ENCODE assay signal across 9 cellular contexts in genomic region chr14:105026033-105026785, GRCh38. TPM values are rescaled to one million over a fixed set of nuclear protein-coding genes. Genes with fewer than 3 reads are reported as not detected.
DNase-seq lines count a peak whose midpoint lies in the region; ATAC-seq, FAIRE-seq and TF ChIP-seq lines count a peak whose summit lies in the region.
"Had no signal": no experiment of that assay in that cellular context is flagged by ENCODE, and none has a peak within 500 bp of the region (broad histone marks: within the 10 kb centered on the region; RNA-seq: fewer than 3 reads in every experiment).

No MANE protein-coding gene starts in this region.

- no peak overlapping the region for H3K23ac ChIP-seq in H9 (ENCODE audit: insufficient read length, low read depth, low read length)

- no peaks in the 10 kb centered on the region for H4K20me1 ChIP-seq in PC-9 (ENCODE audit: insufficient read depth)
- no peaks in the 10 kb centered on the region for H4K20me1 ChIP-seq in H9 (ENCODE audit: control insufficient read depth, insufficient read depth, insufficient read length)

- peak; percentile 88 for FAIRE-seq in GM19239 (lab: Jason Lieb, UNC)

- no peak overlapping the region for H2AK5ac ChIP-seq in H9 (ENCODE audit: insufficient read length, low read length)

- peaks cover 28% of the 10 kb centered on the region for H3K4me1 Mint-ChIP-seq in dendritic cell treated with granulocyte-macrophage colony-stimulating factor and Interleukin-4, amounts not matched to agents 40 ng/mL and 50 ng/mL, for 4 days (ENCODE audit: low read depth)
- H3K4me1 Mint-ChIP-seq in H9: peaks cover 16 to 17% of the 10 kb centered on the region in 2 experiments

- H4K8ac ChIP-seq in H9 (replicated peaks; ENCODE audit: insufficient read length, low read depth, low read length): no peak overlapping the region

- H3K4me1 ChIP-seq in PC-9 (replicated peaks; ENCODE audit: insufficient read depth) (peaks cover 57% of the 10 kb centered on the region), H9 (ENCODE audit: insufficient read depth, low read length) (no peaks in the 10 kb centered on the region)

- peaks cover 17% of the 10 kb centered on the region for H3K79me2 ChIP-seq in PC-9 (ENCODE audit: low read depth)
- H3K79me2 ChIP-seq in H9 (ENCODE audit: insufficient read depth, low read length): no peaks in the 10 kb centered on the region

- no peaks in the 10 kb centered on the region for H3K9me3 Mint-ChIP-seq in dendritic cell treated with granulocyte-macrophage colony-stimulating factor and Interleukin-4, amounts not matched to agents 40 ng/mL and 50 ng/mL, for 4 days
- peaks cover 0 to 3% of the 10 kb centered on the region in 2 experiments; a peak in 2 of 5 replicates for H3K9me3 Mint-ChIP-seq in H9

- DNase-seq in A172 (ENCODE audit: low spot score) (peak; percentile 76), GM19239 (ENCODE audit: insufficient read length, low spot score) (no peak), PC-9 (peak in 1 of 2 experiments; percentile 55), erythroblast (lab: John Stamatoyannopoulos, UW) (no peak), HuH-7.5 (ENCODE audit: low spot score) (no peak), H9 (no peak)
- DNase-seq: midbrain had no signal

- H3K36me3 ChIP-seq in PC-9 (ENCODE audit: low read depth): peaks cover 4% of the 10 kb centered on the region; the same call in 1 of the 2 replicates

- H3K27me3 ChIP-seq in PC-9 (ENCODE audit: insufficient read depth, low read depth) (no peaks in the 10 kb centered on the region), H9 (ENCODE audit: insufficient read depth, low read length) (no peaks in the 10 kb centered on the region)

- H4K5ac ChIP-seq in H9 (ENCODE audit: insufficient read length, low read depth, low read length): no peak overlapping the region

- peaks cover 56% of the 10 kb centered on the region for H3F3A ChIP-seq in PC-9 (ENCODE audit: insufficient read depth, low read depth)

- H3K9me3 ChIP-seq in PC-9 (ENCODE audit: insufficient read depth, low read depth) (no peaks in the 10 kb centered on the region), H9 (ENCODE audit: control insufficient read depth, low read depth, low read length) (no peaks in the 10 kb centered on the region)

- no peak for ATAC-seq in GM18511 (IDR thresholded peaks at IDR 0.05; ENCODE audit: unreplicated experiment)

- H3K79me1 ChIP-seq in H9 (ENCODE audit: insufficient read depth, low read depth, low read length, poor library complexity, severe bottlenecking): no peaks in the 10 kb centered on the region

- H4K91ac ChIP-seq in H9 (ENCODE audit: insufficient read length, low read depth, low read length): no peak overlapping the region

- H2BK5ac ChIP-seq in H9 (ENCODE audit: insufficient read length, low read length): no peak overlapping the region

- WGBS in H9 (ENCODE audit: extremely low coverage, insufficient read length, low lambda C conversion rate): no CpG with 5 or more reads among the region's 16 CpGs

- intact Hi-C loops in PC-9 (cut with micrococcal nuclease; ENCODE audit: unreplicated experiment): no loop called here
- intact Hi-C loops in dendritic cell treated with granulocyte-macrophage colony-stimulating factor and Interleukin-4, amounts not matched to agents 40 ng/mL and 50 ng/mL, for 4 days (cut with micrococcal nuclease): no loop called here

- no peak overlapping the region for H3K9ac ChIP-seq in H9 (ENCODE audit: extremely low read depth, insufficient read length, low read length)

- H3K4me3 ChIP-seq in PC-9: no peak overlapping the region

- H3K56ac ChIP-seq in H9 (ENCODE audit: insufficient read length, low read depth, low read length): no peak overlapping the region

- H3K14ac ChIP-seq in H9 (ENCODE audit: insufficient read depth, low read length): no peak overlapping the region

- no peak overlapping the region for H3K4ac ChIP-seq in H9 (ENCODE audit: low read depth, low read length)

- H2AFZ ChIP-seq in PC-9 (no peak overlapping the region), H9 (ENCODE audit: low read length) (no peak overlapping the region)

- H2BK120ac ChIP-seq in H9 (ENCODE audit: low read depth, low read length, poor library complexity, severe bottlenecking): no peak overlapping the region

- TF ChIP-seq POLR2A in erythroblast (IDR thresholded peaks at IDR 0.05; ENCODE audit: low read length): no peak

- H3K18ac ChIP-seq in H9 (ENCODE audit: insufficient read length, low read depth, low read length): no peak overlapping the region

- H3K27ac ChIP-seq in PC-9 (peak overlapping the region; percentile 95), H9 (ENCODE audit: insufficient read length, low read depth, low read length) (no peak overlapping the region)

- peak overlapping the region; percentile 38 for H3K4me2 ChIP-seq in PC-9
- no peak overlapping the region for H3K4me2 ChIP-seq in H9 (ENCODE audit: insufficient read depth, insufficient read length, low read length)

- peak overlapping the region; percentile 51 for H3K27ac Mint-ChIP-seq in dendritic cell treated with granulocyte-macrophage colony-stimulating factor and Interleukin-4, amounts not matched to agents 40 ng/mL and 50 ng/mL, for 4 days
- H3K27ac Mint-ChIP-seq in H9: no peak overlapping the region

- CTCF ChIA-PET in PC-9 (lab: Charles Lee): no interaction called here

- no peaks in the 10 kb centered on the region for H3K9me2 ChIP-seq in PC-9 (ENCODE audit: insufficient read depth)

- H2BK12ac ChIP-seq in H9 (ENCODE audit: insufficient read length, low read depth, low read length): no peak overlapping the region

- POLR2A ChIA-PET in PC-9 (lab: Charles Lee; ENCODE audit: unreplicated experiment): interaction anchor here (0.6 kb wide), 1 partner anchor 52 kb away, joined by 3 read pairs; no protein-coding TSS in a partner anchor

- H3T11ph ChIP-seq in H9 (ENCODE audit: low read length): no peak overlapping the region

- TF ChIP-seq CTCF in PC-9 (conservative IDR thresholded peaks at IDR 0.05): no peak
- no peak for TF ChIP-seq CTCF in H9 (conservative IDR thresholded peaks at IDR 0.05)

- H2BK15ac ChIP-seq in H9 (ENCODE audit: low read depth, low read length): no peak overlapping the region

- peaks cover 7% of the 10 kb centered on the region for H3K23me2 ChIP-seq in H9 (ENCODE audit: insufficient read length, low read depth, low read length, poor library complexity, severe bottlenecking)

- H2BK20ac ChIP-seq in H9 (ENCODE audit: low read depth, low read length, poor library complexity, severe bottlenecking): no peak overlapping the region

- peaks cover 1% of the 10 kb centered on the region for H3K27me3 Mint-ChIP-seq in dendritic cell treated with granulocyte-macrophage colony-stimulating factor and Interleukin-4, amounts not matched to agents 40 ng/mL and 50 ng/mL, for 4 days
- H3K27me3 Mint-ChIP-seq in H9 (ENCODE audit: low read depth): peaks cover 28% of the 10 kb centered on the region

- no TSS peak for BruUV-seq in PC-9 (replicated peaks; lab: Mats Ljungman, UMichigan)

- H3K4me3 Mint-ChIP-seq in dendritic cell treated with granulocyte-macrophage colony-stimulating factor and Interleukin-4, amounts not matched to agents 40 ng/mL and 50 ng/mL, for 4 days: peak overlapping the region; percentile 26
- H3K4me3 Mint-ChIP-seq in H9: no peak overlapping the region

- H3K36me3 Mint-ChIP-seq in dendritic cell treated with granulocyte-macrophage colony-stimulating factor and Interleukin-4, amounts not matched to agents 40 ng/mL and 50 ng/mL, for 4 days (ENCODE audit: low read depth): no peaks in the 10 kb centered on the region
- peaks cover 0 to 3% (median 0%) of the 10 kb centered on the region in 3 experiments; a peak in 2 of 7 replicates for H3K36me3 Mint-ChIP-seq in H9 (ENCODE audit: insufficient read depth in 1 of 3, low read depth in 3 of 3)

RNA-seq across cellular contexts. Expression of gene CDCA4, which starts 5.3 kb away (rescaled TPM):
- total RNA-seq in A172 (2014; rRNA removed; shearing (Covaris generic)): 37.2 and 40.4 TPM in 2 replicates
- 24.9 and 27.7 TPM in 2 replicates for total RNA-seq in PC-9 (2021)
- total RNA-seq in H9 (2021): 57.7 and 58.5 TPM in 2 replicates

RNA-seq across cellular contexts. Expression of gene GPR132, which starts 39.0 kb away (rescaled TPM):
- 0.19 TPM in 1 of 2 replicates, not detected in the other for total RNA-seq in A172 (2014; rRNA removed; shearing (Covaris generic))
- total RNA-seq in PC-9 (2021) (0.98 TPM in 1 of 2 replicates, not detected in the other), H9 (2021) (0.20 and 0.24 TPM in 2 replicates)

RNA-seq across cellular contexts. Expression of gene CLBA1, which starts 40.6 kb away (rescaled TPM):
- 9.9 and 11.1 TPM in 2 replicates for total RNA-seq in A172 (2014; rRNA removed; shearing (Covaris generic))
- 12.5 and 12.6 TPM in 2 replicates for total RNA-seq in PC-9 (2021)
- 2.4 and 3.0 TPM in 2 replicates for total RNA-seq in H9 (2021)

RNA-seq across cellular contexts. Expression of gene AHNAK2, which starts 48.0 kb away (rescaled TPM):
- 162 and 191 TPM in 2 replicates for total RNA-seq in A172 (2014; rRNA removed; shearing (Covaris generic))
- total RNA-seq in PC-9 (2021): 30.8 and 38.9 TPM in 2 replicates
- total RNA-seq in H9 (2021): 2.3 and 2.8 TPM in 2 replicates
